In genomic region chr2:111632661-111633060, GRCh38 we compare ENCODE assay signal across 1 cellular context.
A peak's percentile ranks its signal among the peaks of the same experiment; 100 is the strongest.
TF ChIP-seq lines count a peak whose summit lies in the region.

No MANE protein-coding gene starts in this region.

TF ChIP-seq in HepG2, 621 proteins besides CTCF, POLR2A, EP300 and RAD21:
- TF ChIP-seq CREB3 (CRISPR knock-in tag; IDR thresholded peaks at IDR 0.05) (no peak), ATF7 (IDR thresholded peaks at IDR 0.05) (peak; percentile 63), ATF7 (CRISPR knock-in tag; IDR thresholded peaks at IDR 0.05) (no peak)
